In genomic region chr1:94383966-94384408, GRCh38 we compare ENCODE assay signal across 1 cellular context.
TF ChIP-seq lines count a peak whose summit lies in the region.

No MANE protein-coding gene starts in this region.

TF ChIP-seq in HepG2, 621 proteins besides CTCF, POLR2A, EP300 and RAD21 (continued from another document and continues in another):
- TF ChIP-seq ZNF407 (CRISPR knock-in tag; IDR thresholded peaks at IDR 0.05; ENCODE audit: not compliant biosample characterization) (no peak), FOXJ3 (CRISPR knock-in tag; IDR thresholded peaks at IDR 0.05; ENCODE audit: borderline replicate concordance) (peak; percentile 90; the same call in 1 of the 2 replicates), ZNF230 (CRISPR knock-in tag; IDR thresholded peaks at IDR 0.05) (no peak), TFE3 (CRISPR knock-in tag; IDR thresholded peaks at IDR 0.05) (no peak; the same call in 1 of the 2 replicates), ATRX (CRISPR knock-in tag; IDR thresholded peaks at IDR 0.05; ENCODE audit: borderline replicate concordance) (no peak), CCAR2 (optimal IDR thresholded peaks at IDR 0.05; ENCODE audit: low read depth, low read length) (no peak), SMC3 (IDR thresholded peaks at IDR 0.05; ENCODE audit: low read length) (no peak), BHLHE40 (IDR thresholded peaks at IDR 0.05; ENCODE audit: low read length) (no peak), PRDM15 (CRISPR knock-in tag; IDR thresholded peaks at IDR 0.05) (no peak), HOXA7 (CRISPR knock-in tag; IDR thresholded peaks at IDR 0.05) (no peak), RFX1 (IDR thresholded peaks at IDR 0.05) (peak; percentile 59), ZNF782 (CRISPR knock-in tag; IDR thresholded peaks at IDR 0.05; ENCODE audit: borderline replicate concordance) (no peak), ZNF280D (CRISPR knock-in tag; IDR thresholded peaks at IDR 0.05) (no peak), SCMH1 (CRISPR knock-in tag; IDR thresholded peaks at IDR 0.05; ENCODE audit: borderline replicate concordance) (no peak), PHF20 (CRISPR knock-in tag; IDR thresholded peaks at IDR 0.05) (no peak), RARG (CRISPR knock-in tag; IDR thresholded peaks at IDR 0.05; ENCODE audit: low read depth) (no peak), MED8 (CRISPR knock-in tag; IDR thresholded peaks at IDR 0.05; ENCODE audit: insufficient replicate concordance) (peak; percentile 48), ZBTB26 (CRISPR knock-in tag; IDR thresholded peaks at IDR 0.05; ENCODE audit: borderline replicate concordance) (no peak), FOXK1 (CRISPR knock-in tag; IDR thresholded peaks at IDR 0.05; ENCODE audit: borderline replicate concordance, low read depth) (peak; percentile 93), ZNF460 (CRISPR knock-in tag; IDR thresholded peaks at IDR 0.05; ENCODE audit: borderline replicate concordance) (no peak; the same call in 1 of the 2 replicates), FLYWCH1 (CRISPR knock-in tag; IDR thresholded peaks at IDR 0.05) (no peak), MXD1 (CRISPR knock-in tag; IDR thresholded peaks at IDR 0.05) (no peak), REST (IDR thresholded peaks at IDR 0.05; ENCODE audit: borderline replicate concordance in 1 of 2, low read depth in 1 of 2, low read length in 2 of 2) (peak in 1 of 2 experiments; percentile 38; a peak in 1 of 4 replicates), ZNF30 (CRISPR knock-in tag; IDR thresholded peaks at IDR 0.05) (no peak), NR3C1 (CRISPR knock-in tag; IDR thresholded peaks at IDR 0.05) (no peak), NCOR1 (IDR thresholded peaks at IDR 0.05; ENCODE audit: borderline replicate concordance, low read length) (peak; percentile 97; the same call in 1 of the 2 replicates), E2F5 (CRISPR knock-in tag; conservative IDR thresholded peaks at IDR 0.05) (no peak), SIX4 (CRISPR knock-in tag; IDR thresholded peaks at IDR 0.05) (peak; percentile 67; the same call in 1 of the 2 replicates), CBX2 (IDR thresholded peaks at IDR 0.05; ENCODE audit: low read depth, low read length) (no peak), CBX2 (CRISPR knock-in tag; IDR thresholded peaks at IDR 0.05; ENCODE audit: low read depth) (no peak), ZNF7 (CRISPR knock-in tag; IDR thresholded peaks at IDR 0.05) (no peak), POLR2AphosphoS2 (IDR thresholded peaks at IDR 0.05; ENCODE audit: low read depth, low read length) (no peak), ZNF674 (CRISPR knock-in tag; IDR thresholded peaks at IDR 0.05; ENCODE audit: low read depth) (no peak), MIER3 (CRISPR knock-in tag; IDR thresholded peaks at IDR 0.05; ENCODE audit: borderline replicate concordance) (peak; percentile 91; the same call in 1 of the 2 replicates), TCF7 (IDR thresholded peaks at IDR 0.05; ENCODE audit: low read depth) (peak; percentile 50; the same call in 1 of the 2 replicates), SMAD3 (CRISPR knock-in tag; IDR thresholded peaks at IDR 0.05) (peak; percentile 62; the same call in 1 of the 2 replicates), RCOR2 (CRISPR knock-in tag; IDR thresholded peaks at IDR 0.05) (peak; percentile 84)
